Comparison of ENCODE assay signal across 27 cellular contexts in genomic region chr17:4097165-4097960, GRCh38.
"Had no signal": no experiment of that assay in that cellular context is flagged by ENCODE, and none has a peak within 500 bp of the region (broad histone marks: within the 10 kb centered on the region; RNA-seq: fewer than 3 reads in every experiment).

No MANE protein-coding gene starts in this region.

- H3K36me3 ChIP-seq: breast epithelium had no signal

- H3K27ac ChIP-seq: breast epithelium, SJSA1 had no signal

- H3K4me3 Mint-ChIP-seq: activated B cell treated with CpG ODN at 0.5 μM for 24 hours; activated CD4-positive, alpha-beta memory T cell treated with anti-CD3 and anti-CD28 coated beads for 36 hours; activated CD4-positive, alpha-beta T cell treated with anti-CD3 and anti-CD28 coated beads, Interleukin-2, amount 10 ng/mL, durations not matched to agents 7 days and 5 days; activated naive CD4-positive, alpha-beta T cell treated with anti-CD3 and anti-CD28 coated beads for 36 hours; activated naive CD8-positive, alpha-beta T cell treated with anti-CD3 and anti-CD28 coated beads for 36 hours; activated T-helper 17 cell treated with anti-CD3 and anti-CD28 coated beads, Interleukin-2, amount 50 U/mL, for 72 hours had no signal

- H3K27me3 ChIP-seq: breast epithelium, MG63, SJSA1 had no signal

- H3K27ac Mint-ChIP-seq: activated B cell treated with CpG ODN at 0.5 μM for 24 hours; activated CD4-positive, alpha-beta memory T cell treated with anti-CD3 and anti-CD28 coated beads for 36 hours; activated CD4-positive, alpha-beta T cell treated with anti-CD3 and anti-CD28 coated beads, Interleukin-2, amount 10 ng/mL, durations not matched to agents 7 days and 5 days; activated naive CD4-positive, alpha-beta T cell treated with anti-CD3 and anti-CD28 coated beads for 36 hours; activated naive CD8-positive, alpha-beta T cell treated with anti-CD3 and anti-CD28 coated beads for 36 hours; activated T-helper 17 cell treated with anti-CD3 and anti-CD28 coated beads, Interleukin-2, amount 50 U/mL, for 72 hours had no signal

- H3K27me3 Mint-ChIP-seq: activated B cell treated with CpG ODN at 0.5 μM for 24 hours; activated CD4-positive, alpha-beta memory T cell treated with anti-CD3 and anti-CD28 coated beads for 36 hours; activated CD4-positive, alpha-beta T cell treated with anti-CD3 and anti-CD28 coated beads, Interleukin-2, amount 10 ng/mL, durations not matched to agents 7 days and 5 days; activated naive CD8-positive, alpha-beta T cell treated with anti-CD3 and anti-CD28 coated beads for 36 hours; activated T-helper 17 cell treated with anti-CD3 and anti-CD28 coated beads, Interleukin-2, amount 50 U/mL, for 72 hours had no signal

- DNase-seq: activated B cell treated with CpG ODN at 0.5 μM for 24 hours; activated CD4-positive, alpha-beta memory T cell treated with anti-CD3 and anti-CD28 coated beads for 36 hours; activated CD4-positive, alpha-beta T cell treated with anti-CD3 and anti-CD28 coated beads, Interleukin-2, amount 10 ng/mL, durations not matched to agents 7 days and 5 days; activated CD8-positive, alpha-beta memory T cell treated with anti-CD3 and anti-CD28 coated beads for 24 hours; activated gamma-delta T cell; activated naive CD4-positive, alpha-beta T cell treated with anti-CD3 and anti-CD28 coated beads for 36 hours; activated naive CD8-positive, alpha-beta T cell treated with anti-CD3 and anti-CD28 coated beads for 36 hours; activated T-cell treated with anti-CD3 and anti-CD28 coated beads for 4 hours; activated T-cell treated with anti-CD3 and anti-CD28 coated beads, Interleukin-2, amount 50 U/mL, for 48 hours; anterior cingulate cortex; caudate nucleus; MG63; NCI-H1105; NCI-H1436; NCI-H1694 treated with DMSO at 0.1 percent for 48 hours; NCI-H2029 treated with DMSO at 0.1 percent for 48 hours; NCI-H345; NCI-H510A; NCI-H526 treated with DMSO at 0.1 percent for 48 hours; PC-3; SHP77; SW 1271 had no signal

- FAIRE-seq: RCC 7860 had no signal

- H3K4me1 ChIP-seq: breast epithelium had no signal

- H3K9me3 Mint-ChIP-seq: activated B cell treated with CpG ODN at 0.5 μM for 24 hours; activated CD4-positive, alpha-beta memory T cell treated with anti-CD3 and anti-CD28 coated beads for 36 hours; activated CD4-positive, alpha-beta T cell treated with anti-CD3 and anti-CD28 coated beads, Interleukin-2, amount 10 ng/mL, durations not matched to agents 7 days and 5 days; activated naive CD4-positive, alpha-beta T cell treated with anti-CD3 and anti-CD28 coated beads for 36 hours; activated naive CD8-positive, alpha-beta T cell treated with anti-CD3 and anti-CD28 coated beads for 36 hours; activated T-helper 17 cell treated with anti-CD3 and anti-CD28 coated beads, Interleukin-2, amount 50 U/mL, for 72 hours had no signal

- H3K4me3 ChIP-seq: breast epithelium, MG63, SJSA1 had no signal

- H3K9me3 ChIP-seq: breast epithelium, MG63, SJSA1 had no signal

- ATAC-seq: activated T-helper 17 cell treated with anti-CD3 and anti-CD28 coated beads, Interleukin-2, amount 50 U/mL, for 72 hours; PC-3; SK-N-SH treated with all-trans-retinoic acid at 6 μM for 48 hours had no signal
